1 cellular context compared by ENCODE assay signal in genomic region chr1:54372978-54373377, GRCh38.
TF ChIP-seq lines count a peak whose summit lies in the region.

No MANE protein-coding gene starts in this region.

TF ChIP-seq in GM12878, 131 proteins besides CTCF, POLR2A, EP300 and RAD21 (continued from another document):
- TF ChIP-seq ZNF687 (IDR thresholded peaks at IDR 0.05) (peak; percentile 56; the same call in 1 of the 2 replicates), WRNIP1 (IDR thresholded peaks at IDR 0.05; ENCODE audit: borderline replicate concordance, low read depth, low read length) (no peak), ZNF592 (IDR thresholded peaks at IDR 0.05) (no peak), HCFC1 (IDR thresholded peaks at IDR 0.05; ENCODE audit: low read length) (no peak), ZNF217 (IDR thresholded peaks at IDR 0.05) (no peak), SPI1 (IDR thresholded peaks at IDR 0.05; ENCODE audit: borderline replicate concordance, insufficient read depth, low read depth, low read length) (peak; percentile 32; the same call in 1 of the 2 replicates), FOS (IDR thresholded peaks at IDR 0.05; ENCODE audit: borderline replicate concordance, extremely low read depth, insufficient read length) (no peak), HSF1 (IDR thresholded peaks at IDR 0.05; ENCODE audit: low read depth, low read length) (no peak), SMC3 (IDR thresholded peaks at IDR 0.05; ENCODE audit: borderline replicate concordance, low read length) (no peak), MYB (IDR thresholded peaks at IDR 0.05; ENCODE audit: borderline replicate concordance, low read depth, low read length) (peak; percentile 44; the same call in 1 of the 2 replicates), ASH2L (IDR thresholded peaks at IDR 0.05; ENCODE audit: borderline replicate concordance, low read depth) (no peak), SREBF1 (IDR thresholded peaks at IDR 0.05; ENCODE audit: low read length) (no peak), ELK1 (IDR thresholded peaks at IDR 0.05; ENCODE audit: low read depth, low read length) (no peak)
